ENCODE assay signal across 11 cellular contexts in genomic region chr2:144453039-144453336, GRCh38.
DNase-seq lines count a peak whose midpoint lies in the region; ATAC-seq and TF ChIP-seq lines count a peak whose summit lies in the region.
"Had no signal": no experiment of that assay in that cellular context is flagged by ENCODE, and none has a peak within 500 bp of the region (broad histone marks: within the 10 kb centered on the region; RNA-seq: fewer than 3 reads in every experiment).

No MANE protein-coding gene starts in this region.

- no peak for ATAC-seq in stimulated activated naive CD8-positive, alpha-beta T cell treated with anti-CD3 and anti-CD28 coated beads, Interleukin-15, amount 100 ng/mL, for 72 hours
- ATAC-seq in GM18868 (IDR thresholded peaks at IDR 0.05; ENCODE audit: unreplicated experiment), result no peak
- no peak for ATAC-seq in HG03196 (IDR thresholded peaks at IDR 0.05; ENCODE audit: unreplicated experiment)
- ATAC-seq: naive thymus-derived CD4-positive, alpha-beta T cell had no signal

- no peak for TF ChIP-seq CTCF in brain microvascular endothelial cell (IDR thresholded peaks at IDR 0.05; ENCODE audit: low read depth, low read length, missing control alignments)

- peak overlapping the region; percentile 23 for H3K27ac ChIP-seq in HUES48 (ENCODE audit: low read depth, low read length)
- peak overlapping the region; percentile 80 for H3K27ac ChIP-seq in brain microvascular endothelial cell
- H3K27ac ChIP-seq in layer of hippocampus (ENCODE audit: low read depth, low read length), result peak overlapping the region; percentile 87
- H3K27ac ChIP-seq: VCaP had no signal

- H3K4me3 ChIP-seq in HUES48 (ENCODE audit: low read depth, low read length) (no peak overlapping the region), brain microvascular endothelial cell (ENCODE audit: low read depth, low read length) (no peak overlapping the region)

- peaks cover 37% of the 10 kb centered on the region for H3K4me1 ChIP-seq in HUES48 (ENCODE audit: control insufficient read depth, insufficient read depth, low read length)

- H3K4me3 Mint-ChIP-seq in stimulated activated naive CD8-positive, alpha-beta T cell treated with anti-CD3 and anti-CD28 coated beads, Interleukin-15, amount 100 ng/mL, for 72 hours, result peak overlapping the region; percentile 56 to 60

- H3K27ac Mint-ChIP-seq in stimulated activated naive CD8-positive, alpha-beta T cell treated with anti-CD3 and anti-CD28 coated beads, Interleukin-15, amount 100 ng/mL, for 72 hours, result no peak overlapping the region

- peak; percentile 50 for DNase-seq in brain microvascular endothelial cell
- DNase-seq in stimulated activated naive CD8-positive, alpha-beta T cell treated with anti-CD3 and anti-CD28 coated beads, Interleukin-15, amount 100 ng/mL, for 72 hours, result no peak
- no peak for DNase-seq in SHP77 (lab: John Stamatoyannopoulos, UW)
- DNase-seq in NCI-H69 (lab: John Stamatoyannopoulos, UW), result no peak
- DNase-seq: naive thymus-derived CD4-positive, alpha-beta T cell; NK-92 treated with Interleukin-12 subunit alpha and Interleukin-12 subunit beta, amount 100 ng/mL, for 24 hours had no signal

- H3K9me3 Mint-ChIP-seq in stimulated activated naive CD8-positive, alpha-beta T cell treated with anti-CD3 and anti-CD28 coated beads, Interleukin-15, amount 100 ng/mL, for 72 hours, result no peaks in the 10 kb centered on the region
- H3K9me3 Mint-ChIP-seq: naive thymus-derived CD4-positive, alpha-beta T cell had no signal

- no peaks in the 10 kb centered on the region for H3K9me3 ChIP-seq in HUES48 (ENCODE audit: control insufficient read depth, insufficient read depth, low read length)

- peaks cover 20% of the 10 kb centered on the region for H3K27me3 Mint-ChIP-seq in stimulated activated naive CD8-positive, alpha-beta T cell treated with anti-CD3 and anti-CD28 coated beads, Interleukin-15, amount 100 ng/mL, for 72 hours

- peaks cover 16% of the 10 kb centered on the region for H3K27me3 ChIP-seq in HUES48 (ENCODE audit: control insufficient read depth, insufficient read depth, low read length)
- no peaks in the 10 kb centered on the region for H3K27me3 ChIP-seq in brain microvascular endothelial cell (replicated peaks)
- no peaks in the 10 kb centered on the region for H3K27me3 ChIP-seq in layer of hippocampus (ENCODE audit: control insufficient read depth, insufficient read depth, low read length)

- H3K36me3 ChIP-seq in HUES48 (ENCODE audit: control insufficient read depth, insufficient read depth, low read length) (no peaks in the 10 kb centered on the region), brain microvascular endothelial cell (replicated peaks) (peaks cover 5% of the 10 kb centered on the region)

- H3K4me1 Mint-ChIP-seq in stimulated activated naive CD8-positive, alpha-beta T cell treated with anti-CD3 and anti-CD28 coated beads, Interleukin-15, amount 100 ng/mL, for 72 hours, result peaks cover 64% of the 10 kb centered on the region

- no peak overlapping the region for H3K9ac ChIP-seq in HUES48 (ENCODE audit: low read depth, low read length)

- in situ Hi-C loops in brain microvascular endothelial cell (cut with HindIII; ENCODE audit: low pct_ligation_motif_present, low sequenced_read_pairs), result no loop called here

Comparison
In these comparisons a context has a peak if more than half of its experiments do, and no peak if none do; other contexts are left out.
1. H3K27ac ChIP-seq: peak in every context shown above with its lines; median percentile 87 in layer of hippocampus; 80 in brain microvascular endothelial cell; 23 in HUES48.